Comparison of ENCODE assay signal across 9 cellular contexts in genomic region chr12:47216150-47216677, GRCh38.
DNase-seq lines count a peak whose midpoint lies in the region; ATAC-seq and TF ChIP-seq lines count a peak whose summit lies in the region.
"Had no signal": no experiment of that assay in that cellular context is flagged by ENCODE, and none has a peak within 500 bp of the region (broad histone marks: within the 10 kb centered on the region; RNA-seq: fewer than 3 reads in every experiment).

No MANE protein-coding gene starts in this region.

- H3K27ac Mint-ChIP-seq in activated CD8-positive, alpha-beta memory T cell treated with anti-CD3 and anti-CD28 coated beads, Interleukin-2, amount 10 ng/mL, durations not matched to agents 7 days and 5 days: peak overlapping the region; percentile 97
- no peak overlapping the region for H3K27ac Mint-ChIP-seq in type B pancreatic cell

- no peaks in the 10 kb centered on the region for H3K27me3 Mint-ChIP-seq in activated CD8-positive, alpha-beta memory T cell treated with anti-CD3 and anti-CD28 coated beads, Interleukin-2, amount 10 ng/mL, durations not matched to agents 7 days and 5 days
- H3K27me3 Mint-ChIP-seq in type B pancreatic cell: no peaks in the 10 kb centered on the region

- H3K27ac ChIP-seq in KOPT-K1 (ENCODE audit: low read depth, low read length, poor library complexity, severe bottlenecking) (peak overlapping the region; percentile 73), right lobe of liver (peak overlapping the region in 2 of 3 donors; percentile 31 to 38), aorta (ENCODE audit: low read depth in 1 of 2, low read length in 2 of 2) (no peak overlapping the region)
- H3K27ac ChIP-seq: parathyroid adenoma had no signal

- WGBS in right lobe of liver (ENCODE audit: insufficient coverage, low coverage, low lambda C conversion rate, missing lambda C conversion rate): 59% methylated on average over 8 of the region's 8 CpGs
- 84 to 86% methylated on average over 8 of the region's 8 CpGs for WGBS in aorta, 2 donors

- no peaks in the 10 kb centered on the region for H3K9me3 Mint-ChIP-seq in activated CD8-positive, alpha-beta memory T cell treated with anti-CD3 and anti-CD28 coated beads, Interleukin-2, amount 10 ng/mL, durations not matched to agents 7 days and 5 days (ENCODE audit: low read depth)
- peaks cover 5% of the 10 kb centered on the region for H3K9me3 Mint-ChIP-seq in type B pancreatic cell

- no peak for TF ChIP-seq POLR2A in right lobe of liver (IDR thresholded peaks at IDR 0.05)

- no peaks in the 10 kb centered on the region for H3K36me3 ChIP-seq in KOPT-K1 (ENCODE audit: insufficient read depth, low read length)
- no peaks in the 10 kb centered on the region for H3K36me3 ChIP-seq in right lobe of liver
- peaks cover 0 to 4% of the 10 kb centered on the region in 2 donors for H3K36me3 ChIP-seq in aorta (ENCODE audit: control insufficient read depth in 1 of 2, insufficient read depth in 2 of 2, low read length in 1 of 2)

- DNase-seq in CD1c-positive myeloid dendritic cell (ENCODE audit: extremely low spot score) (peak; percentile 71), right lobe of liver (peak in 1 of 3 donors; percentile 34), aorta (peak in 1 of 2 donors; percentile 77), type B pancreatic cell (ENCODE audit: extremely low spot score, unreplicated experiment) (no peak), NCI-H2227 treated with DMSO at 0.1 percent for 48 hours (lab: John Stamatoyannopoulos, UW) (no peak)
- peak; percentile 92 for DNase-seq in activated CD8-positive, alpha-beta memory T cell treated with anti-CD3 and anti-CD28 coated beads, Interleukin-2, amount 10 ng/mL, durations not matched to agents 7 days and 5 days

- H3K4me1 ChIP-seq in right lobe of liver (peaks cover 0 to 5% (median under 1%) of the 10 kb centered on the region in 4 donors), aorta (ENCODE audit: control insufficient read depth in 1 of 2, insufficient read depth in 2 of 2, low read length in 2 of 2) (peaks cover 0 to 2% of the 10 kb centered on the region in 2 donors)
- H3K4me1 ChIP-seq: parathyroid adenoma had no signal

- H3K36me3 Mint-ChIP-seq in activated CD8-positive, alpha-beta memory T cell treated with anti-CD3 and anti-CD28 coated beads, Interleukin-2, amount 10 ng/mL, durations not matched to agents 7 days and 5 days: peaks cover 41% of the 10 kb centered on the region
- no peaks in the 10 kb centered on the region for H3K36me3 Mint-ChIP-seq in type B pancreatic cell

- H3K4me3 ChIP-seq in right lobe of liver (no peak overlapping the region), aorta (ENCODE audit: low read length in 2 of 2) (no peak overlapping the region)

- H3K9me3 ChIP-seq in KOPT-K1 (ENCODE audit: insufficient read depth, low read length, poor library complexity, severe bottlenecking) (no peaks in the 10 kb centered on the region), right lobe of liver (no peaks in the 10 kb centered on the region), aorta (ENCODE audit: control insufficient read depth, low read length) (no peaks in the 10 kb centered on the region)

- peak overlapping the region; percentile 87 for H3K4me3 Mint-ChIP-seq in activated CD8-positive, alpha-beta memory T cell treated with anti-CD3 and anti-CD28 coated beads, Interleukin-2, amount 10 ng/mL, durations not matched to agents 7 days and 5 days
- H3K4me3 Mint-ChIP-seq in type B pancreatic cell: no peak overlapping the region

- H3K27me3 ChIP-seq in right lobe of liver (no peaks in the 10 kb centered on the region), aorta (ENCODE audit: control insufficient read depth in 1 of 2, insufficient read depth in 2 of 2, low read length in 1 of 2) (no peaks in the 10 kb centered on the region)

- intact Hi-C loops in right lobe of liver (cut with DNase I): no loop called here
- intact Hi-C loops in aorta (cut with DNase I): no loop called here

- CTCF ChIA-PET in activated CD8-positive, alpha-beta memory T cell treated with anti-CD3 and anti-CD28 coated beads, Interleukin-2, amount 10 ng/mL, durations not matched to agents 7 days and 5 days (lab: Charles Lee): interaction anchor here (0.7 to 1.8 kb wide), 12 partner anchors 9 to 192 kb away, joined by 3 to 18 read pairs (median 4); partner anchors contain the start of genes AMIGO2 and PCED1B

- TF ChIP-seq CTCF in right lobe of liver (IDR thresholded peaks at IDR 0.05) (no peak), type B pancreatic cell (conservative IDR thresholded peaks at IDR 0.05) (no peak)

- ATAC-seq in GM21390 (IDR thresholded peaks at IDR 0.05; ENCODE audit: unreplicated experiment) (peak; percentile 73), right lobe of liver (peak; percentile 24 to 73 (median 54)), aorta (ENCODE audit: low FRiP score) (peak; percentile 57)
- peak; percentile 60 for ATAC-seq in activated CD8-positive, alpha-beta memory T cell treated with anti-CD3 and anti-CD28 coated beads, Interleukin-2, amount 10 ng/mL, durations not matched to agents 7 days and 5 days

- H3K4me1 Mint-ChIP-seq in activated CD8-positive, alpha-beta memory T cell treated with anti-CD3 and anti-CD28 coated beads, Interleukin-2, amount 10 ng/mL, durations not matched to agents 7 days and 5 days: peaks cover 52% of the 10 kb centered on the region
- H3K4me1 Mint-ChIP-seq in type B pancreatic cell (ENCODE audit: unreplicated experiment): no peaks in the 10 kb centered on the region

Comparison
In these comparisons a context has a peak if more than half of its experiments do, and no peak if none do; other contexts are left out.
1. DNase-seq: peak in CD1c-positive myeloid dendritic cell (single experiment) and activated CD8-positive, alpha-beta memory T cell treated with anti-CD3 and anti-CD28 coated beads, Interleukin-2, amount 10 ng/mL, durations not matched to agents 7 days and 5 days (single experiment); none in type B pancreatic cell (single experiment) and NCI-H2227 treated with DMSO at 0.1 percent for 48 hours (single experiment).
2. H3K27ac ChIP-seq: peak in KOPT-K1 (single experiment) and right lobe of liver (2 of 3); none in aorta (0 of 2).
3. Peak in every context shown above with its lines, with median percentiles within 50 percentile points of each other: ATAC-seq.